10 cellular contexts compared by ENCODE assay signal in the genomic region with DNA sequence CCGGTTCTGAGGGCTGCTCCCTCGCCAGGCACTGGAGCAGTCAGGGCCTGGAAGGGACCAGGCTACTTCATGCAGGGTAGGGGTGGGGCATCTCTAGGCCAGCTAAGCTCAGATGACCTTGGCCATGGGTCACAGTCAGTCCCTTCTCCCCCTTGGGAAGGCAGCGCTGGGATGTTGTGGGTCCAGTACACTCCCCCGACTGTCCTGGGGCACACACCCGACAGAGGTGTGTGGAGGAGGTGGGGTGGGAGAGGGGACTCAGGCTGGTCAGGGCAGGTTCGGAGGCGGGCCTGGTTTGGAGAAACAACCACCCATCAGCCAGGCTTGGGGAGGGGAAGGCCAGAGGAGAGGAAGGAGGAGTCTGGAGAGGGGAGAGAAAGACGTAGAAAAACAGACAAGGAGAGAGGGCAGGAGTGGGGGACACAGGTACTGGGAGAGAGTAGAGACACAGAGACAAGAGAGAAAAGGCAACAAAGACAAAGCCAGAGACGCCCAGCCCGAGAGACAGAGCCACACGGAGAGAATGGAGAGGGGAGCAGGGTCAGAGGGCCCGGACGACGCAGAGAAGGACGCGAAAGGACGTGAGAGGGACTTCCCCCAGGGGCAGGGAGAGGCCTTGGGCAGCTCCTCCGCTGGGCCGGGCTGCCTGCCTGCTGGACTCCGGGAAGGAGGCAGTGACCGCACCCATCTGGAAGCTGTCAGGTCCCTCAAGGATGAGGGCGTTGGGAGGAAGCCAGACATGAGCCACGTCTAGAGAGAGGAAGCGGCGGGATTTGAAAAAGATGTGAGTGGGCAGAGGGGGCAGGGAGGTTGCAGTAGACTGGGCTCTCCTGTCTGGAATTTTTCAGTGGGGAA. TPM values are rescaled to one million over a fixed set of nuclear protein-coding genes. Genes with fewer than 3 reads are reported as not detected.
DNase-seq lines count a peak whose midpoint lies in the region; ATAC-seq and TF ChIP-seq lines count a peak whose summit lies in the region.
"Had no signal": no experiment of that assay in that cellular context is flagged by ENCODE, and none has a peak within 500 bp of the region (broad histone marks: within the 10 kb centered on the region; RNA-seq: fewer than 3 reads in every experiment).

No MANE protein-coding gene starts in this region.

- no peaks in the 10 kb centered on the region for H3K36me3 Mint-ChIP-seq in osteocyte (ENCODE audit: unreplicated experiment)
- H3K36me3 Mint-ChIP-seq in T-helper 2 cell treated with Interferon-gamma antibody and Interleukin-4, amounts not matched to agents 5 μg/mL and 100 μg/mL, for 36 hours (ENCODE audit: low read depth), result no peaks in the 10 kb centered on the region
- H3K36me3 Mint-ChIP-seq in activated CD4-positive, alpha-beta T cell treated with anti-CD3 and anti-CD28 coated beads, Interleukin-2, amount 10 ng/mL, durations not matched to agents 24 days and 14 days (ENCODE audit: low read depth), result no peaks in the 10 kb centered on the region

- TF ChIP-seq CTCF in AG09309 (IDR thresholded peaks at IDR 0.05; ENCODE audit: control insufficient read depth, insufficient read depth, low read depth, low read length, missing control alignments) (no peak), osteocyte (IDR thresholded peaks at IDR 0.05) (no peak)

- no peak overlapping the region for H3K4me3 ChIP-seq in AG09309 (ENCODE audit: control insufficient read depth, low read depth, low read length)

- H3K4me1 Mint-ChIP-seq in osteocyte (ENCODE audit: unreplicated experiment), result peaks cover 30% of the 10 kb centered on the region
- no peaks in the 10 kb centered on the region for H3K4me1 Mint-ChIP-seq in T-helper 2 cell treated with Interferon-gamma antibody and Interleukin-4, amounts not matched to agents 5 μg/mL and 100 μg/mL, for 36 hours (ENCODE audit: low read depth)
- H3K4me1 Mint-ChIP-seq in activated CD4-positive, alpha-beta T cell treated with anti-CD3 and anti-CD28 coated beads, Interleukin-2, amount 10 ng/mL, durations not matched to agents 24 days and 14 days, result no peaks in the 10 kb centered on the region

- ATAC-seq in SK-N-SH treated with all-trans-retinoic acid at 6 μM for 48 hours, result peak; percentile 78
- peak; percentile 95 for ATAC-seq in Right ventricle myocardium inferior
- ATAC-seq in GM18505 (IDR thresholded peaks at IDR 0.05; ENCODE audit: unreplicated experiment), result no peak
- no peak for ATAC-seq in HG03571 (IDR thresholded peaks at IDR 0.05; ENCODE audit: unreplicated experiment)

- intact Hi-C loops in Right ventricle myocardium inferior (cut with DNase I), result no loop called here
- intact Hi-C loops in activated CD4-positive, alpha-beta T cell treated with anti-CD3 and anti-CD28 coated beads, Interleukin-2, amount 10 ng/mL, durations not matched to agents 24 days and 14 days (cut with micrococcal nuclease), result no loop called here

- peak overlapping the region; percentile 88 for H3K27ac Mint-ChIP-seq in osteocyte (ENCODE audit: unreplicated experiment)
- H3K27ac Mint-ChIP-seq in T-helper 2 cell treated with Interferon-gamma antibody and Interleukin-4, amounts not matched to agents 5 μg/mL and 100 μg/mL, for 36 hours, result no peak overlapping the region
- no peak overlapping the region for H3K27ac Mint-ChIP-seq in activated CD4-positive, alpha-beta T cell treated with anti-CD3 and anti-CD28 coated beads, Interleukin-2, amount 10 ng/mL, durations not matched to agents 24 days and 14 days

- peak overlapping the region; percentile 32 for H3K4me3 Mint-ChIP-seq in osteocyte (ENCODE audit: unreplicated experiment)
- no peak overlapping the region for H3K4me3 Mint-ChIP-seq in T-helper 2 cell treated with Interferon-gamma antibody and Interleukin-4, amounts not matched to agents 5 μg/mL and 100 μg/mL, for 36 hours
- no peak overlapping the region for H3K4me3 Mint-ChIP-seq in activated CD4-positive, alpha-beta T cell treated with anti-CD3 and anti-CD28 coated beads, Interleukin-2, amount 10 ng/mL, durations not matched to agents 24 days and 14 days

- no peaks in the 10 kb centered on the region for H3K27me3 Mint-ChIP-seq in osteocyte (ENCODE audit: unreplicated experiment)
- peaks cover 2% of the 10 kb centered on the region for H3K27me3 Mint-ChIP-seq in T-helper 2 cell treated with Interferon-gamma antibody and Interleukin-4, amounts not matched to agents 5 μg/mL and 100 μg/mL, for 36 hours (ENCODE audit: low read depth)
- H3K27me3 Mint-ChIP-seq in activated CD4-positive, alpha-beta T cell treated with anti-CD3 and anti-CD28 coated beads, Interleukin-2, amount 10 ng/mL, durations not matched to agents 24 days and 14 days, result peaks cover 9% of the 10 kb centered on the region

- peak; percentile 85 for DNase-seq in AG09309 (ENCODE audit: low read depth)
- DNase-seq in Right ventricle myocardium inferior (ENCODE audit: missing footprints), result peak; percentile 91
- DNase-seq in osteocyte (ENCODE audit: extremely low spot score, unreplicated experiment), result peak; percentile 88
- DNase-seq in T-helper 2 cell treated with Interferon-gamma antibody and Interleukin-4, amounts not matched to agents 5 μg/mL and 100 μg/mL, for 36 hours (ENCODE audit: low spot score), result no peak
- DNase-seq in activated CD4-positive, alpha-beta T cell treated with anti-CD3 and anti-CD28 coated beads, Interleukin-2, amount 10 ng/mL, durations not matched to agents 24 days and 14 days, result no peak
- DNase-seq: C1 segment of cervical spinal cord, NCI-H187 had no signal

- no peaks in the 10 kb centered on the region for H3K9me3 Mint-ChIP-seq in osteocyte (ENCODE audit: unreplicated experiment)
- H3K9me3 Mint-ChIP-seq in T-helper 2 cell treated with Interferon-gamma antibody and Interleukin-4, amounts not matched to agents 5 μg/mL and 100 μg/mL, for 36 hours, result no peaks in the 10 kb centered on the region
- H3K9me3 Mint-ChIP-seq in activated CD4-positive, alpha-beta T cell treated with anti-CD3 and anti-CD28 coated beads, Interleukin-2, amount 10 ng/mL, durations not matched to agents 24 days and 14 days, result no peaks in the 10 kb centered on the region

- TF ChIP-seq POLR2A in GM18505 (IDR thresholded peaks at IDR 0.05; ENCODE audit: borderline replicate concordance, extremely low read depth, insufficient read depth, insufficient read length), result no peak

TF ChIP-seq in SK-N-SH treated with all-trans-retinoic acid at 6 μM for 48 hours, 23 proteins besides CTCF, POLR2A, EP300 and RAD21:
- TF ChIP-seq GLIS3 (CRISPR knock-in tag; IDR thresholded peaks at IDR 0.05), result no peak
- TF ChIP-seq TCF4 (CRISPR knock-in tag; IDR thresholded peaks at IDR 0.05; ENCODE audit: borderline replicate concordance), result no peak
- TF ChIP-seq OSR1 (CRISPR knock-in tag; IDR thresholded peaks at IDR 0.05), result no peak
- TF ChIP-seq ESRRG (CRISPR knock-in tag; IDR thresholded peaks at IDR 0.05), result no peak
- no peak for TF ChIP-seq TOX (CRISPR knock-in tag; IDR thresholded peaks at IDR 0.05; ENCODE audit: borderline replicate concordance)
- no peak for TF ChIP-seq ISL1 (CRISPR knock-in tag; IDR thresholded peaks at IDR 0.05)
- no peak for TF ChIP-seq ARNTL (CRISPR knock-in tag; IDR thresholded peaks at IDR 0.05; ENCODE audit: borderline replicate concordance, low read depth)
- TF ChIP-seq PPARA (CRISPR knock-in tag; IDR thresholded peaks at IDR 0.05; ENCODE audit: borderline replicate concordance), result no peak
TF ChIP-seq in SK-N-SH treated with all-trans-retinoic acid at 6 μM for 48 hours: peak in this region for 0.

RNA-seq across cellular contexts. Expression of a gene that starts 30.6 kb away (rescaled TPM):
- 16.2 TPM for total RNA-seq in Right ventricle myocardium inferior
- 84.0 and 84.1 TPM in 2 replicates for total RNA-seq in osteocyte
- total RNA-seq in activated CD4-positive, alpha-beta T cell treated with anti-CD3 and anti-CD28 coated beads, Interleukin-2, amount 10 ng/mL, durations not matched to agents 24 days and 14 days, result 3.4 and 5.2 TPM in 2 replicates

Comparison
In these comparisons a context has a peak if more than half of its experiments do, and no peak if none do; other contexts are left out.
1. DNase-seq: peak in AG09309 (single experiment), Right ventricle myocardium inferior (single experiment) and osteocyte (single experiment); none in T-helper 2 cell treated with Interferon-gamma antibody and Interleukin-4, amounts not matched to agents 5 μg/mL and 100 μg/mL, for 36 hours (single experiment) and activated CD4-positive, alpha-beta T cell treated with anti-CD3 and anti-CD28 coated beads, Interleukin-2, amount 10 ng/mL, durations not matched to agents 24 days and 14 days (single experiment).
2. ATAC-seq: peak in SK-N-SH treated with all-trans-retinoic acid at 6 μM for 48 hours (single experiment) and Right ventricle myocardium inferior (single experiment); none in GM18505 (single experiment) and HG03571 (single experiment).